In genomic region chr9:16309350-16310271, GRCh38 we compare ENCODE assay signal across 15 cellular contexts.
DNase-seq lines count a peak whose midpoint lies in the region; ATAC-seq and TF ChIP-seq lines count a peak whose summit lies in the region.
"Had no signal": no experiment of that assay in that cellular context is flagged by ENCODE, and none has a peak within 500 bp of the region (broad histone marks: within the 10 kb centered on the region; RNA-seq: fewer than 3 reads in every experiment).

No MANE protein-coding gene starts in this region.

- WGBS in psoas muscle, 3 donors, result 28 to 37% (median 32%) methylated on average over 27 of the region's 27 CpGs

- H3K27me3 Mint-ChIP-seq in glutamatergic neuron (ENCODE audit: unreplicated experiment), result no peaks in the 10 kb centered on the region
- H3K27me3 Mint-ChIP-seq: activated B cell treated with CpG ODN at 0.5 μM for 24 hours had no signal

- no peaks in the 10 kb centered on the region for H3K36me3 Mint-ChIP-seq in glutamatergic neuron (ENCODE audit: unreplicated experiment)

- DNase-seq in colonic mucosa, result peak; percentile 35
- peak; percentile 79 for DNase-seq in right atrium auricular region (ENCODE audit: low spot score)
- peak; percentile 48 to 70 for DNase-seq in psoas muscle
- no peak for DNase-seq in activated CD4-positive, alpha-beta T cell treated with anti-CD3 and anti-CD28 coated beads, Interleukin-2, amount 50 U/mL, for 4 hours
- no peak for DNase-seq in glutamatergic neuron
- DNase-seq: activated B cell treated with CpG ODN at 0.5 μM for 24 hours, cerebellar nuclear complex, DMS 273 treated with DMSO at 0.1 percent for 48 hours, NCI-H1436, thyroid gland had no signal

- peak overlapping the region; percentile 79; the same call in 1 of the 2 replicates for H3K4me2 ChIP-seq in BLaER1

- TF ChIP-seq CTCF in colonic mucosa (IDR thresholded peaks at IDR 0.05), result no peak
- TF ChIP-seq CTCF in right atrium auricular region (IDR thresholded peaks at IDR 0.05), result no peak
- TF ChIP-seq CTCF in psoas muscle (IDR thresholded peaks at IDR 0.05), result no peak
- no peak for TF ChIP-seq CTCF in glutamatergic neuron (IDR thresholded peaks at IDR 0.05; ENCODE audit: partially characterized antibody, unreplicated experiment)

- H3K9ac ChIP-seq in BLaER1, result no peak overlapping the region
- no peak overlapping the region for H3K9ac ChIP-seq in colonic mucosa (ENCODE audit: low read depth in 2 of 2, low read length in 2 of 2)

- intact Hi-C loops in colonic mucosa (cut with DNase I), result no loop called here
- intact Hi-C loops in psoas muscle (cut with DNase I), result no loop called here

- H3K27ac Mint-ChIP-seq in glutamatergic neuron (ENCODE audit: unreplicated experiment), result no peak overlapping the region
- H3K27ac Mint-ChIP-seq: activated B cell treated with CpG ODN at 0.5 μM for 24 hours; activated T-helper 1 cell treated with anti-CD3 and anti-CD28 coated beads, Interleukin-12 subunit alpha, Interleukin-12 subunit beta, Interleukin-2, Interleukin-4 antibody, amounts not matched to agents 30 ng/mL and 10 ng/mL and 1 ng/mL, durations not matched to agents 14 hours and 24 hours and 36 hours had no signal

- no peaks in the 10 kb centered on the region for H4K20me1 ChIP-seq in BLaER1

- ATAC-seq in psoas muscle (peak; percentile 60 to 85 (median 80)), GM19395 (IDR thresholded peaks at IDR 0.05; ENCODE audit: unreplicated experiment) (no peak)
- no peak for ATAC-seq in activated CD4-positive, CD25-positive, alpha-beta regulatory T cell treated with anti-CD3 and anti-CD28 coated beads, Interleukin-2, amount 50 U/mL, for 24 hours

- H3K4me3 Mint-ChIP-seq in glutamatergic neuron (ENCODE audit: unreplicated experiment), result no peak overlapping the region
- H3K4me3 Mint-ChIP-seq: activated B cell treated with CpG ODN at 0.5 μM for 24 hours; activated T-helper 1 cell treated with anti-CD3 and anti-CD28 coated beads, Interleukin-12 subunit alpha, Interleukin-12 subunit beta, Interleukin-2, Interleukin-4 antibody, amounts not matched to agents 30 ng/mL and 10 ng/mL and 1 ng/mL, durations not matched to agents 14 hours and 24 hours and 36 hours had no signal

- H3K36me3 ChIP-seq in BLaER1 (no peaks in the 10 kb centered on the region), colonic mucosa (no peaks in the 10 kb centered on the region), right atrium auricular region (no peaks in the 10 kb centered on the region), psoas muscle (ENCODE audit: insufficient read depth in 1 of 2, low read depth in 1 of 2) (no peaks in the 10 kb centered on the region)
- H3K36me3 ChIP-seq: thyroid gland had no signal

- peaks cover 17% of the 10 kb centered on the region for H3K4me1 ChIP-seq in BLaER1
- no peaks in the 10 kb centered on the region for H3K4me1 ChIP-seq in colonic mucosa
- H3K4me1 ChIP-seq in right atrium auricular region, result peaks cover 0 to 20% of the 10 kb centered on the region in 2 donors
- peaks cover 4% of the 10 kb centered on the region for H3K4me1 ChIP-seq in psoas muscle

- H3K4me3 ChIP-seq in BLaER1 (no peak overlapping the region), colonic mucosa (no peak overlapping the region), right atrium auricular region (no peak overlapping the region), psoas muscle (peak overlapping the region; percentile 13)
- H3K4me3 ChIP-seq: SK-N-MC, thyroid gland had no signal

- H3K27ac ChIP-seq in BLaER1 (no peak overlapping the region), colonic mucosa (no peak overlapping the region), right atrium auricular region (peak overlapping the region in 1 of 2 donors; percentile 31), psoas muscle (peak overlapping the region; percentile 5)
- H3K27ac ChIP-seq: SK-N-MC, thyroid gland had no signal

- H3K4me1 Mint-ChIP-seq in glutamatergic neuron (ENCODE audit: low read depth, unreplicated experiment), result peaks cover 5% of the 10 kb centered on the region
- H3K4me1 Mint-ChIP-seq: activated B cell treated with CpG ODN at 0.5 μM for 24 hours had no signal

- H3K27me3 ChIP-seq in BLaER1 (no peaks in the 10 kb centered on the region), colonic mucosa (no peaks in the 10 kb centered on the region), right atrium auricular region (no peaks in the 10 kb centered on the region), psoas muscle (ENCODE audit: insufficient read depth in 3 of 3, low read length in 2 of 3) (peaks cover 0 to 5% (median 0%) of the 10 kb centered on the region in 3 donors)
- H3K27me3 ChIP-seq: thyroid gland had no signal

- H3K9me3 ChIP-seq in BLaER1, result no peaks in the 10 kb centered on the region
- H3K9me3 ChIP-seq in colonic mucosa, result no peaks in the 10 kb centered on the region
- H3K9me3 ChIP-seq in right atrium auricular region, result no peaks in the 10 kb centered on the region
- no peaks in the 10 kb centered on the region for H3K9me3 ChIP-seq in psoas muscle
- H3K9me3 ChIP-seq: thyroid gland had no signal

- peaks cover 2% of the 10 kb centered on the region for H3K9me3 Mint-ChIP-seq in glutamatergic neuron (ENCODE audit: unreplicated experiment)
- H3K9me3 Mint-ChIP-seq: activated B cell treated with CpG ODN at 0.5 μM for 24 hours; activated T-helper 1 cell treated with anti-CD3 and anti-CD28 coated beads, Interleukin-12 subunit alpha, Interleukin-12 subunit beta, Interleukin-2, Interleukin-4 antibody, amounts not matched to agents 30 ng/mL and 10 ng/mL and 1 ng/mL, durations not matched to agents 14 hours and 24 hours and 36 hours had no signal

Comparison
In these comparisons a context has a peak if more than half of its experiments do, and no peak if none do; other contexts are left out.
1. DNase-seq: peak in colonic mucosa (single experiment), right atrium auricular region (single experiment) and psoas muscle (2 of 2); none in activated CD4-positive, alpha-beta T cell treated with anti-CD3 and anti-CD28 coated beads, Interleukin-2, amount 50 U/mL, for 4 hours (0 of 2) and glutamatergic neuron (single experiment).
2. ATAC-seq: peak in psoas muscle (4 of 4); none in GM19395 (single experiment) and activated CD4-positive, CD25-positive, alpha-beta regulatory T cell treated with anti-CD3 and anti-CD28 coated beads, Interleukin-2, amount 50 U/mL, for 24 hours (0 of 2).